In the genomic region with DNA sequence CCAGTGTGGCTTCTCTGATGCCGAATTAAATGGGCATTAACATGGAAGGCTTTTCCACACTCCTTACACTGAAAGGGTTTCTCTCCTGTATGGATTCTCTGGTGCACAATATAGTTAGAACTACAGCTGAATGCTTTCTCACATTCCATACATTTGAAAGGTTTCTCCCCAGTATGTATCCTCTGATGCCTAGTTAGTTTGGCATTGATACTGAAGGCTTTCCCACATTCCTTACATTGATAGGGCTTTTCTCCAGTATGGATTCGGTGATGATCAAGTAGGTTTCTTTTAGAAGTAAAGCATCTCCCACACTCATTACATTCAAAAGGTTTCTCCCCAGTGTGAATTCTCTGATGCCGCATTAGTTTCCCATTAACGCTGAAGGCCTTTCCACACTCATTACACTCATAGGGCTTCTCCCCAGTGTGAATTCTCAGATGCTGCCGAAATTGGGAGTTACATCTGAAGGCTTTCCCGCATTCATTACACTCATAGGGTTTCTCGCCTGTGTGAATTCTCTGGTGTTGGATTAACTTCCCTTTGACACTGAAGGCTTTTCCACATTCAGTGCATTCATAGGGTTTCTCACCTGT, we compare ENCODE assay signal across 22 cellular contexts. TPM values are rescaled to one million over a fixed set of nuclear protein-coding genes. Genes with fewer than 3 reads are reported as not detected.
A peak's percentile ranks its signal among the peaks of the same experiment; 100 is the strongest.
DNase-seq lines count a peak whose midpoint lies in the region; ATAC-seq, FAIRE-seq and TF ChIP-seq lines count a peak whose summit lies in the region.
"Had no signal": no experiment of that assay in that cellular context is flagged by ENCODE, and none has a peak within 500 bp of the region (broad histone marks: within the 10 kb centered on the region; RNA-seq: fewer than 3 reads in every experiment).

No MANE protein-coding gene starts in this region.

- H2BK120ac ChIP-seq in mesendoderm (ENCODE audit: low read depth, low read length), result no peak overlapping the region

- H3K27ac Mint-ChIP-seq in astrocyte (ENCODE audit: unreplicated experiment), result no peak overlapping the region
- H3K27ac Mint-ChIP-seq: CD14-positive monocyte had no signal

- no peaks in the 10 kb centered on the region for H4K20me1 ChIP-seq in astrocyte (ENCODE audit: insufficient read depth, low read length)

- no CpG with 5 or more reads among the region's 7 CpGs for WGBS in mesendoderm (ENCODE audit: extremely low coverage, insufficient coverage, low lambda C conversion rate)

- DNase-seq in Caki2 (ENCODE audit: low read depth), result peak; percentile 9
- no peak for DNase-seq in astrocyte (ENCODE audit: low read depth)
- DNase-seq in mesendoderm, result no peak
- DNase-seq in NCI-H226, result no peak
- DNase-seq in DMS153 (lab: John Stamatoyannopoulos, UW), result no peak
- DNase-seq: IMR-90, Karpas-422, NCI-H1092, NCI-H1436 treated with DMSO at 0.1 percent for 48 hours, NCI-H2029, NCI-H526, PC-3, SIG-M5 had no signal

- H3K27me3 ChIP-seq in astrocyte (ENCODE audit: insufficient read depth, low read length) (no peaks in the 10 kb centered on the region), mesendoderm (ENCODE audit: insufficient read depth, low read length, poor library complexity) (no peaks in the 10 kb centered on the region), subcutaneous abdominal adipose tissue (ENCODE audit: control insufficient read depth in 5 of 5, insufficient read depth in 4 of 5, low read length in 5 of 5) (no peaks in the 10 kb centered on the region)

- no peak overlapping the region for H2AFZ ChIP-seq in astrocyte (ENCODE audit: low read depth, low read length)

- no peak overlapping the region for H3K4ac ChIP-seq in mesendoderm (ENCODE audit: low read depth, low read length)

- H2BK15ac ChIP-seq in mesendoderm (replicated peaks; ENCODE audit: low read depth), result no peak overlapping the region

- H3K4me1 ChIP-seq in astrocyte (ENCODE audit: insufficient read depth, low read length) (no peaks in the 10 kb centered on the region), mesendoderm (ENCODE audit: control insufficient read depth, low read depth, low read length) (no peaks in the 10 kb centered on the region), subcutaneous abdominal adipose tissue (ENCODE audit: control insufficient read depth in 5 of 5, insufficient read depth in 5 of 5, low read length in 5 of 5) (peaks cover 0 to 4% (median 0%) of the 10 kb centered on the region in 5 donors)

- H3K79me2 ChIP-seq in astrocyte (ENCODE audit: insufficient read depth, low read length) (no peaks in the 10 kb centered on the region), mesendoderm (ENCODE audit: control insufficient read depth, insufficient read depth, low read length) (no peaks in the 10 kb centered on the region)

- H3K4me2 ChIP-seq in astrocyte (ENCODE audit: low read length) (no peak overlapping the region), mesendoderm (ENCODE audit: low read length) (no peak overlapping the region)

- H4K8ac ChIP-seq in mesendoderm (ENCODE audit: low read depth, low read length), result no peak overlapping the region

- no peak overlapping the region for H2BK5ac ChIP-seq in mesendoderm (ENCODE audit: low read length)

- peaks cover 69% of the 10 kb centered on the region for H3K36me3 Mint-ChIP-seq in astrocyte (ENCODE audit: low read depth, unreplicated experiment)

- H3K36me3 ChIP-seq in astrocyte (ENCODE audit: insufficient read depth, low read length) (peaks cover 50% of the 10 kb centered on the region), mesendoderm (ENCODE audit: control insufficient read depth, insufficient read depth, low read length) (peaks cover 9% of the 10 kb centered on the region), subcutaneous abdominal adipose tissue (ENCODE audit: control insufficient read depth in 5 of 5, insufficient read depth in 5 of 5, low read length in 5 of 5) (peaks cover 46 to 56% (median 52%) of the 10 kb centered on the region in 5 donors)

- no peak for FAIRE-seq in astrocyte (lab: Jason Lieb, UNC)
- FAIRE-seq: G401.6 had no signal

- in situ Hi-C loops in Caki2 (cut with HindIII; ENCODE audit: low pct_unique_long_range_greater_than_20kb, low sequenced_read_pairs), result no loop called here

- peaks cover 75% of the 10 kb centered on the region for H3K9me3 Mint-ChIP-seq in astrocyte (ENCODE audit: unreplicated experiment)

- no peaks in the 10 kb centered on the region for H3K79me1 ChIP-seq in mesendoderm (ENCODE audit: low read length)

- ATAC-seq in GM21619 (IDR thresholded peaks at IDR 0.05; ENCODE audit: unreplicated experiment), result no peak
- ATAC-seq: PC-3, SK-N-SH treated with all-trans-retinoic acid at 6 μM for 48 hours had no signal

- H2AK5ac ChIP-seq in mesendoderm (ENCODE audit: low read length), result no peak overlapping the region

- no peaks in the 10 kb centered on the region for H3K4me1 Mint-ChIP-seq in astrocyte (ENCODE audit: low read depth, unreplicated experiment)
- H3K4me1 Mint-ChIP-seq: CD14-positive monocyte had no signal

- H3K27me3 Mint-ChIP-seq in astrocyte (ENCODE audit: low read depth, unreplicated experiment), result no peaks in the 10 kb centered on the region

- H3K9me3 ChIP-seq in astrocyte (ENCODE audit: insufficient read depth, low read depth, low read length), result peaks cover 53% of the 10 kb centered on the region
- H3K9me3 ChIP-seq in subcutaneous abdominal adipose tissue (ENCODE audit: control insufficient read depth in 5 of 5, low read length in 5 of 5), result peaks cover 54 to 89% (median 86%) of the 10 kb centered on the region in 5 donors

- H3K56ac ChIP-seq in mesendoderm (ENCODE audit: low read length), result no peak overlapping the region

- H3K23ac ChIP-seq in mesendoderm (ENCODE audit: low read length), result no peak overlapping the region

- no peak overlapping the region for H3K18ac ChIP-seq in mesendoderm (ENCODE audit: low read length)

- H3K4me3 ChIP-seq in astrocyte (ENCODE audit: insufficient read depth, low read depth, low read length) (peak overlapping the region; percentile 20), mesendoderm (ENCODE audit: low read length) (peak overlapping the region; percentile 37), subcutaneous abdominal adipose tissue (ENCODE audit: low read depth in 1 of 5, low read length in 5 of 5) (peak overlapping the region; percentile 8 to 61 (median 55))

- no peak overlapping the region for H3K27ac ChIP-seq in astrocyte (ENCODE audit: low read depth, low read length)
- H3K27ac ChIP-seq in mesendoderm (ENCODE audit: low read depth, low read length), result no peak overlapping the region
- no peak overlapping the region for H3K27ac ChIP-seq in subcutaneous abdominal adipose tissue (ENCODE audit: low read depth, low read length)
- H3K27ac ChIP-seq: HL-60, RWPE1 had no signal

- no peak overlapping the region for H3K4me3 Mint-ChIP-seq in astrocyte (ENCODE audit: unreplicated experiment)
- H3K4me3 Mint-ChIP-seq: CD14-positive monocyte had no signal

- H3K9ac ChIP-seq in astrocyte (ENCODE audit: low read length) (no peak overlapping the region), mesendoderm (ENCODE audit: low read length) (no peak overlapping the region), subcutaneous abdominal adipose tissue (ENCODE audit: low read length in 5 of 5) (no peak overlapping the region)

- no peak overlapping the region for H4K5ac ChIP-seq in mesendoderm (ENCODE audit: low read length)

- no peak for TF ChIP-seq CTCF in astrocyte (IDR thresholded peaks at IDR 0.05; ENCODE audit: insufficient read depth, low read depth, low read length)

RNA-seq across cellular contexts. Expression of a gene that starts 6.5 kb away (rescaled TPM):
- not detected in 2 replicates for total RNA-seq in Caki2 (2014; rRNA removed; shearing (Covaris generic); ENCODE audit: low replicate concordance)
- not detected in 2 replicates for total RNA-seq in astrocyte
- polyA plus RNA-seq in mesendoderm (2013, experiment 1 of 2), result not detected
- polyA plus RNA-seq in mesendoderm (2013, experiment 2 of 2), result not detected
- total RNA-seq: HT1080, IMR-90, MCF 10A, PC-3 had no signal
- polyA plus RNA-seq: CD14-positive monocyte, IMR-90 had no signal

RNA-seq across cellular contexts. Expression of a gene that starts 13.7 kb away (rescaled TPM):
- 4.8 and 12.2 TPM in 2 replicates for total RNA-seq in Caki2 (2014; rRNA removed; shearing (Covaris generic); ENCODE audit: low replicate concordance)
- total RNA-seq in astrocyte, result 10.9 and 12.4 TPM in 2 replicates
- polyA plus RNA-seq in mesendoderm (2013, experiment 1 of 2), result 8.1 TPM
- polyA plus RNA-seq in mesendoderm (2013, experiment 2 of 2), result 7.3 TPM

RNA-seq across cellular contexts. Expression of a gene that starts 40.8 kb away (rescaled TPM):
- total RNA-seq in Caki2 (2014; rRNA removed; shearing (Covaris generic); ENCODE audit: low replicate concordance), result 0.98 and 3.0 TPM in 2 replicates
- total RNA-seq in astrocyte, result 2.8 and 2.9 TPM in 2 replicates
- 1.1 TPM for polyA plus RNA-seq in mesendoderm (2013, experiment 1 of 2)
- polyA plus RNA-seq in mesendoderm (2013, experiment 2 of 2), result 1.1 TPM
